Comparison of ENCODE assay signal across 1 cellular context in genomic region chr4:41177016-41177415, GRCh38.
TF ChIP-seq lines count a peak whose summit lies in the region.

No MANE protein-coding gene starts in this region.

TF ChIP-seq in HepG2, 621 proteins besides CTCF, POLR2A, EP300 and RAD21 (continued from another document):
- peak; percentile 47 for TF ChIP-seq ARID5B (CRISPR knock-in tag; IDR thresholded peaks at IDR 0.05)
- TF ChIP-seq SOX13 (IDR thresholded peaks at IDR 0.05): no peak
- peak in 1 of 2 experiments; percentile 22; a peak in 1 of 4 replicates for TF ChIP-seq SOX13 (CRISPR knock-in tag; conservative IDR thresholded peaks at IDR 0.05 in 1 of 2, IDR thresholded peaks at IDR 0.05 in 1 of 2)
- TF ChIP-seq, protein P1, sequence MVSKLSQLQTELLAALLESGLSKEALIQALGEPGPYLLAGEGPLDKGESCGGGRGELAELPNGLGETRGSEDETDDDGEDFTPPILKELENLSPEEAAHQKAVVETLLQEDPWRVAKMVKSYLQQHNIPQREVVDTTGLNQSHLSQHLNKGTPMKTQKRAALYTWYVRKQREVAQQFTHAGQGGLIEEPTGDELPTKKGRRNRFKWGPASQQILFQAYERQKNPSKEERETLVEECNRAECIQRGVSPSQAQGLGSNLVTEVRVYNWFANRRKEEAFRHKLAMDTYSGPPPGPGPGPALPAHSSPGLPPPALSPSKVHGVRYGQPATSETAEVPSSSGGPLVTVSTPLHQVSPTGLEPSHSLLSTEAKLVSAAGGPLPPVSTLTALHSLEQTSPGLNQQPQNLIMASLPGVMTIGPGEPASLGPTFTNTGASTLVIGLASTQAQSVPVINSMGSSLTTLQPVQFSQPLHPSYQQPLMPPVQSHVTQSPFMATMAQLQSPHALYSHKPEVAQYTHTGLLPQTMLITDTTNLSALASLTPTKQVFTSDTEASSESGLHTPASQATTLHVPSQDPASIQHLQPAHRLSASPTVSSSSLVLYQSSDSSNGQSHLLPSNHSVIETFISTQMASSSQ (IDR thresholded peaks at IDR 0.05; ENCODE audit: low read depth): 0 out of 2 replicates have a peak, but pooled peaks have one; percentile 16
- TF ChIP-seq, protein P1 (CRISPR knock-in tag; IDR thresholded peaks at IDR 0.05; ENCODE audit: borderline replicate concordance): no peak
- no peak for TF ChIP-seq KDM1A (CRISPR knock-in tag; IDR thresholded peaks at IDR 0.05)
- TF ChIP-seq ZNF362 (CRISPR knock-in tag; IDR thresholded peaks at IDR 0.05; ENCODE audit: borderline replicate concordance): peak; percentile 29; the same call in 1 of the 2 replicates
- no peak for TF ChIP-seq ZNF570 (CRISPR knock-in tag; IDR thresholded peaks at IDR 0.05; ENCODE audit: borderline replicate concordance)
- TF ChIP-seq REXO4 (CRISPR knock-in tag; IDR thresholded peaks at IDR 0.05; ENCODE audit: borderline replicate concordance): no peak
- TF ChIP-seq IRX3 (CRISPR knock-in tag; IDR thresholded peaks at IDR 0.05; ENCODE audit: borderline replicate concordance, low read depth): no peak
- TF ChIP-seq STAG1 (CRISPR knock-in tag; IDR thresholded peaks at IDR 0.05): peak; percentile 16; the same call in 1 of the 2 replicates
- no peak for TF ChIP-seq ZFP82 (CRISPR knock-in tag; IDR thresholded peaks at IDR 0.05; ENCODE audit: borderline replicate concordance)
- no peak for TF ChIP-seq THAP9 (CRISPR knock-in tag; IDR thresholded peaks at IDR 0.05; ENCODE audit: borderline replicate concordance)
- TF ChIP-seq SMC3 (IDR thresholded peaks at IDR 0.05; ENCODE audit: low read length): peak; percentile 26; the same call in 1 of the 2 replicates
- TF ChIP-seq, protein P2, sequence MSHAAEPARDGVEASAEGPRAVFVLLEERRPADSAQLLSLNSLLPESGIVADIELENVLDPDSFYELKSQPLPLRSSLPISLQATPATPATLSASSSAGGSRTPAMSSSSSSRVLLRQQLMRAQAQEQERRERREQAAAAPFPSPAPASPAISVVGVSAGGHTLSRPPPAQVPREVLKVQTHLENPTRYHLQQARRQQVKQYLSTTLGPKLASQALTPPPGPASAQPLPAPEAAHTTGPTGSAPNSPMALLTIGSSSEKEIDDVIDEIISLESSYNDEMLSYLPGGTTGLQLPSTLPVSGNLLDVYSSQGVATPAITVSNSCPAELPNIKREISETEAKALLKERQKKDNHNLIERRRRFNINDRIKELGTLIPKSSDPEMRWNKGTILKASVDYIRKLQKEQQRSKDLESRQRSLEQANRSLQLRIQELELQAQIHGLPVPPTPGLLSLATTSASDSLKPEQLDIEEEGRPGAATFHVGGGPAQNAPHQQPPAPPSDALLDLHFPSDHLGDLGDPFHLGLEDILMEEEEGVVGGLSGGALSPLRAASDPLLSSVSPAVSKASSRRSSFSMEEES (CRISPR knock-in tag; IDR thresholded peaks at IDR 0.05): no peak
- peak; percentile 88 for TF ChIP-seq FOSL2 (CRISPR knock-in tag; IDR thresholded peaks at IDR 0.05)
- TF ChIP-seq PREB (CRISPR knock-in tag; IDR thresholded peaks at IDR 0.05): no peak
- no peak for TF ChIP-seq CEBPG (CRISPR knock-in tag; IDR thresholded peaks at IDR 0.05)
- TF ChIP-seq SNAPC5 (CRISPR knock-in tag; IDR thresholded peaks at IDR 0.05; ENCODE audit: borderline replicate concordance): no peak
- peak; percentile 48; the same call in 1 of the 2 replicates for TF ChIP-seq POGZ (CRISPR knock-in tag; IDR thresholded peaks at IDR 0.05)
- TF ChIP-seq ZBTB42 (CRISPR knock-in tag; IDR thresholded peaks at IDR 0.05): no peak
- peak; percentile 67; the same call in 1 of the 2 replicates for TF ChIP-seq JUN (CRISPR knock-in tag; IDR thresholded peaks at IDR 0.05)
- no peak for TF ChIP-seq THAP7 (CRISPR knock-in tag; IDR thresholded peaks at IDR 0.05)
- TF ChIP-seq, protein P3, sequence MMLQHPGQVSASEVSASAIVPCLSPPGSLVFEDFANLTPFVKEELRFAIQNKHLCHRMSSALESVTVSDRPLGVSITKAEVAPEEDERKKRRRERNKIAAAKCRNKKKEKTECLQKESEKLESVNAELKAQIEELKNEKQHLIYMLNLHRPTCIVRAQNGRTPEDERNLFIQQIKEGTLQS (CRISPR knock-in tag; IDR thresholded peaks at IDR 0.05): 0 out of 2 replicates have a peak, but pooled peaks have one; percentile 30
- TF ChIP-seq ZBTB1 (CRISPR knock-in tag; IDR thresholded peaks at IDR 0.05; ENCODE audit: borderline replicate concordance): no peak
- 0 out of 2 replicates have a peak, but pooled peaks have one; percentile 11 for TF ChIP-seq ELF3 (CRISPR knock-in tag; IDR thresholded peaks at IDR 0.05)
- TF ChIP-seq SAP130 (CRISPR knock-in tag; IDR thresholded peaks at IDR 0.05; ENCODE audit: low read depth): 0 out of 2 replicates have a peak, but pooled peaks have one; percentile 35
- TF ChIP-seq HOMEZ (CRISPR knock-in tag; IDR thresholded peaks at IDR 0.05; ENCODE audit: low read depth): no peak
